In the genomic region with DNA sequence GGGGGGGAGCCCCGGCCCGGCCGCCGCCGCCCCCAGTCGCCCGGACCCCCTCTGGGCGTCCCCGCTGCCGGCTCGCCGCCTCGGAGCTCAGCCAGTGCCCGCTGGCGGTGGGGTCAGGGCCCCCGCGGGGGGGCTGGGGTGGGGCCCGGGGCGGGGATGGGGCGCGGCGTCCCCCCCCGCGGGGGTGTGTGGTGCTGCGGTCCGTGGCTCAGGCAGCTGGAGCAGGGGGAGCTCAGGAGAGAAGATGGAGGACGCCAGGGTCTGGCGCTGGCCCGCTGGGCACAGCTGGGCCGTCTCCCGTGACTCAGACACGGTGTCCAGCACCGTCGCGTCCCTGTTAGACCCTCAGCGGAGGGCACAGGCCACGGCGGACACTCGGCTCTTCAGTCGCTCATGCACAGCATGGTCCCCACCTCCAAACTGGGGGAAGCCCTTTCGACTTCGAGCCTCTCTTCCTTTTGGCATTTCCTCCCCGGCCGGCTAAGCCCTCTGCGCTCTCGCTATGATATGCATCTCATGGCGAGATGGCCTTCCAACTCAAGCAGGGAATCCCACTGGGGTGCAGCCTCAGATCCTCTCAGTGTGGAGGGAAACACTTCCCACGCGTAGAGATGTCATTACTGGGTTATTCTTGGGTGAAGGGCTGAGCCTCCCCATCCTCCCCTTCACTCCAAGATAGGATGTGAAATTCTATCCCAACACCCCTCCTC, we compare ENCODE assay signal across 1 cellular context.
TF ChIP-seq lines count a peak whose summit lies in the region.

No MANE protein-coding gene starts in this region.

TF ChIP-seq in K562, 482 proteins besides CTCF, POLR2A, EP300 and RAD21 (continued from another document and continues in another):
- TF ChIP-seq, protein P1, sequence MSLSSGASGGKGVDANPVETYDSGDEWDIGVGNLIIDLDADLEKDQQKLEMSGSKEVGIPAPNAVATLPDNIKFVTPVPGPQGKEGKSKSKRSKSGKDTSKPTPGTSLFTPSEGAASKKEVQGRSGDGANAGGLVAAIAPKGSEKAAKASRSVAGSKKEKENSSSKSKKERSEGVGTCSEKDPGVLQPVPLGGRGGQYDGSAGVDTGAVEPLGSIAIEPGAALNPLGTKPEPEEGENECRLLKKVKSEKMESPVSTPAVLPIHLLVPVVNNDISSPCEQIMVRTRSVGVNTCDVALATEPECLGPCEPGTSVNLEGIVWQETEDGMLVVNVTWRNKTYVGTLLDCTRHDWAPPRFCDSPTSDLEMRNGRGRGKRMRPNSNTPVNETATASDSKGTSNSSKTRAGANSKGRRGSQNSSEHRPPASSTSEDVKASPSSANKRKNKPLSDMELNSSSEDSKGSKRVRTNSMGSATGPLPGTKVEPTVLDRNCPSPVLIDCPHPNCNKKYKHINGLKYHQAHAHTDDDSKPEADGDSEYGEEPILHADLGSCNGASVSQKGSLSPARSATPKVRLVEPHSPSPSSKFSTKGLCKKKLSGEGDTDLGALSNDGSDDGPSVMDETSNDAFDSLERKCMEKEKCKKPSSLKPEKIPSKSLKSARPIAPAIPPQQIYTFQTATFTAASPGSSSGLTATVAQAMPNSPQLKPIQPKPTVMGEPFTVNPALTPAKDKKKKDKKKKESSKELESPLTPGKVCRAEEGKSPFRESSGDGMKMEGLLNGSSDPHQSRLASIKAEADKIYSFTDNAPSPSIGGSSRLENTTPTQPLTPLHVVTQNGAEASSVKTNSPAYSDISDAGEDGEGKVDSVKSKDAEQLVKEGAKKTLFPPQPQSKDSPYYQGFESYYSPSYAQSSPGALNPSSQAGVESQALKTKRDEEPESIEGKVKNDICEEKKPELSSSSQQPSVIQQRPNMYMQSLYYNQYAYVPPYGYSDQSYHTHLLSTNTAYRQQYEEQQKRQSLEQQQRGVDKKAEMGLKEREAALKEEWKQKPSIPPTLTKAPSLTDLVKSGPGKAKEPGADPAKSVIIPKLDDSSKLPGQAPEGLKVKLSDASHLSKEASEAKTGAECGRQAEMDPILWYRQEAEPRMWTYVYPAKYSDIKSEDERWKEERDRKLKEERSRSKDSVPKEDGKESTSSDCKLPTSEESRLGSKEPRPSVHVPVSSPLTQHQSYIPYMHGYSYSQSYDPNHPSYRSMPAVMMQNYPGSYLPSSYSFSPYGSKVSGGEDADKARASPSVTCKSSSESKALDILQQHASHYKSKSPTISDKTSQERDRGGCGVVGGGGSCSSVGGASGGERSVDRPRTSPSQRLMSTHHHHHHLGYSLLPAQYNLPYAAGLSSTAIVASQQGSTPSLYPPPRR (CRISPR knock-in tag; IDR thresholded peaks at IDR 0.05; ENCODE audit: borderline replicate concordance): no peak
- TF ChIP-seq SMAD4 (CRISPR knock-in tag; conservative IDR thresholded peaks at IDR 0.05) (no peak), NFRKB (IDR thresholded peaks at IDR 0.05; ENCODE audit: low read depth) (peak; percentile 41; the same call in 1 of the 2 replicates), STAT5A (IDR thresholded peaks at IDR 0.05; ENCODE audit: borderline replicate concordance, low read length) (no peak), TAF7 (tag; IDR thresholded peaks at IDR 0.05) (peak; percentile 24; the same call in 1 of the 2 replicates), FUS (optimal IDR thresholded peaks at IDR 0.05; ENCODE audit: low read depth, low read length) (no peak), SMARCB1 (IDR thresholded peaks at IDR 0.05; ENCODE audit: insufficient read length, low read depth) (no peak), NONO (IDR thresholded peaks at IDR 0.05; ENCODE audit: low read depth in 2 of 2, low read length in 1 of 2) (peak in 1 of 2 experiments; percentile 97; a peak in 2 of 4 replicates), GATAD2A (IDR thresholded peaks at IDR 0.05) (no peak), ZNF324 (CRISPR knock-in tag; IDR thresholded peaks at IDR 0.05) (no peak), ZNF174 (CRISPR knock-in tag; IDR thresholded peaks at IDR 0.05) (no peak), NFXL1 (CRISPR knock-in tag; IDR thresholded peaks at IDR 0.05) (no peak), TGIF2 (CRISPR knock-in tag; IDR thresholded peaks at IDR 0.05) (0 out of 2 replicates have a peak, but pooled peaks have one; percentile 47), ETS2 (tag; IDR thresholded peaks at IDR 0.05; ENCODE audit: borderline replicate concordance, poor library complexity, severe bottlenecking) (no peak), SIN3A (IDR thresholded peaks at IDR 0.05; ENCODE audit: borderline replicate concordance in 2 of 2, control insufficient read depth in 1 of 2, low read depth in 2 of 2, low read length in 2 of 2) (peak; percentile 10 to 60; a peak in 2 of 4 replicates), ZNF561 (CRISPR knock-in tag; conservative IDR thresholded peaks at IDR 0.05) (peak; percentile 74; the same call in 1 of the 2 replicates), EP400 (IDR thresholded peaks at IDR 0.05) (no peak), ARID2 (IDR thresholded peaks at IDR 0.05) (no peak), CTBP1 (IDR thresholded peaks at IDR 0.05; ENCODE audit: borderline replicate concordance) (peak; percentile 24; the same call in 1 of the 2 replicates), CCAR2 (IDR thresholded peaks at IDR 0.05; ENCODE audit: low read depth, low read length) (no peak), BRF1 (IDR thresholded peaks at IDR 0.05; ENCODE audit: borderline replicate concordance, extremely low read depth, insufficient read length) (no peak), ILF3 (IDR thresholded peaks at IDR 0.05; ENCODE audit: borderline replicate concordance) (peak; percentile 77; the same call in 1 of the 2 replicates), DIDO1 (tag; IDR thresholded peaks at IDR 0.05; ENCODE audit: low read depth) (no peak), ZNF444 (CRISPR knock-in tag; IDR thresholded peaks at IDR 0.05) (no peak), RBFOX2 (IDR thresholded peaks at IDR 0.05; ENCODE audit: low read depth, low read length) (peak; percentile 75), RHOXF2B (CRISPR knock-in tag; conservative IDR thresholded peaks at IDR 0.05) (peak; percentile 91)
- TF ChIP-seq, protein P2, sequence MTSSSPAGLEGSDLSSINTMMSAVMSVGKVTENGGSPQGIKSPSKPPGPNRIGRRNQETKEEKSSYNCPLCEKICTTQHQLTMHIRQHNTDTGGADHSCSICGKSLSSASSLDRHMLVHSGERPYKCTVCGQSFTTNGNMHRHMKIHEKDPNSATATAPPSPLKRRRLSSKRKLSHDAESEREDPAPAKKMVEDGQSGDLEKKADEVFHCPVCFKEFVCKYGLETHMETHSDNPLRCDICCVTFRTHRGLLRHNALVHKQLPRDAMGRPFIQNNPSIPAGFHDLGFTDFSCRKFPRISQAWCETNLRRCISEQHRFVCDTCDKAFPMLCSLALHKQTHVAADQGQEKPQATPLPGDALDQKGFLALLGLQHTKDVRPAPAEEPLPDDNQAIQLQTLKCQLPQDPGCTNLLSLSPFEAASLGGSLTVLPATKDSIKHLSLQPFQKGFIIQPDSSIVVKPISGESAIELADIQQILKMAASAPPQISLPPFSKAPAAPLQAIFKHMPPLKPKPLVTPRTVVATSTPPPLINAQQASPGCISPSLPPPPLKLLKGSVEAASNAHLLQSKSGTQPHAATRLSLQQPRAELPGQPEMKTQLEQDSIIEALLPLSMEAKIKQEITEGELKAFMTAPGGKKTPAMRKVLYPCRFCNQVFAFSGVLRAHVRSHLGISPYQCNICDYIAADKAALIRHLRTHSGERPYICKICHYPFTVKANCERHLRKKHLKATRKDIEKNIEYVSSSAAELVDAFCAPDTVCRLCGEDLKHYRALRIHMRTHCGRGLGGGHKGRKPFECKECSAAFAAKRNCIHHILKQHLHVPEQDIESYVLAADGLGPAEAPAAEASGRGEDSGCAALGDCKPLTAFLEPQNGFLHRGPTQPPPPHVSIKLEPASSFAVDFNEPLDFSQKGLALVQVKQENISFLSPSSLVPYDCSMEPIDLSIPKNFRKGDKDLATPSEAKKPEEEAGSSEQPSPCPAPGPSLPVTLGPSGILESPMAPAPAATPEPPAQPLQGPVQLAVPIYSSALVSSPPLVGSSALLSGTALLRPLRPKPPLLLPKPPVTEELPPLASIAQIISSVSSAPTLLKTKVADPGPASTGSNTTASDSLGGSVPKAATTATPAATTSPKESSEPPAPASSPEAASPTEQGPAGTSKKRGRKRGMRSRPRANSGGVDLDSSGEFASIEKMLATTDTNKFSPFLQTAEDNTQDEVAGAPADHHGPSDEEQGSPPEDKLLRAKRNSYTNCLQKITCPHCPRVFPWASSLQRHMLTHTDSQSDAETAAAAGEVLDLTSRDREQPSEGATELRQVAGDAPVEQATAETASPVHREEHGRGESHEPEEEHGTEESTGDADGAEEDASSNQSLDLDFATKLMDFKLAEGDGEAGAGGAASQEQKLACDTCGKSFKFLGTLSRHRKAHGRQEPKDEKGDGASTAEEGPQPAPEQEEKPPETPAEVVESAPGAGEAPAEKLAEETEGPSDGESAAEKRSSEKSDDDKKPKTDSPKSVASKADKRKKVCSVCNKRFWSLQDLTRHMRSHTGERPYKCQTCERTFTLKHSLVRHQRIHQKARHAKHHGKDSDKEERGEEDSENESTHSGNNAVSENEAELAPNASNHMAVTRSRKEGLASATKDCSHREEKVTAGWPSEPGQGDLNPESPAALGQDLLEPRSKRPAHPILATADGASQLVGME (CRISPR knock-in tag; IDR thresholded peaks at IDR 0.05): peak; percentile 71; the same call in 1 of the 2 replicates
- TF ChIP-seq, protein P3, sequence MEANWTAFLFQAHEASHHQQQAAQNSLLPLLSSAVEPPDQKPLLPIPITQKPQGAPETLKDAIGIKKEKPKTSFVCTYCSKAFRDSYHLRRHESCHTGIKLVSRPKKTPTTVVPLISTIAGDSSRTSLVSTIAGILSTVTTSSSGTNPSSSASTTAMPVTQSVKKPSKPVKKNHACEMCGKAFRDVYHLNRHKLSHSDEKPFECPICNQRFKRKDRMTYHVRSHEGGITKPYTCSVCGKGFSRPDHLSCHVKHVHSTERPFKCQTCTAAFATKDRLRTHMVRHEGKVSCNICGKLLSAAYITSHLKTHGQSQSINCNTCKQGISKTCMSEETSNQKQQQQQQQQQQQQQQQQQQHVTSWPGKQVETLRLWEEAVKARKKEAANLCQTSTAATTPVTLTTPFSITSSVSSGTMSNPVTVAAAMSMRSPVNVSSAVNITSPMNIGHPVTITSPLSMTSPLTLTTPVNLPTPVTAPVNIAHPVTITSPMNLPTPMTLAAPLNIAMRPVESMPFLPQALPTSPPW (CRISPR knock-in tag; IDR thresholded peaks at IDR 0.05): peak; percentile 94
- TF ChIP-seq, protein P4, sequence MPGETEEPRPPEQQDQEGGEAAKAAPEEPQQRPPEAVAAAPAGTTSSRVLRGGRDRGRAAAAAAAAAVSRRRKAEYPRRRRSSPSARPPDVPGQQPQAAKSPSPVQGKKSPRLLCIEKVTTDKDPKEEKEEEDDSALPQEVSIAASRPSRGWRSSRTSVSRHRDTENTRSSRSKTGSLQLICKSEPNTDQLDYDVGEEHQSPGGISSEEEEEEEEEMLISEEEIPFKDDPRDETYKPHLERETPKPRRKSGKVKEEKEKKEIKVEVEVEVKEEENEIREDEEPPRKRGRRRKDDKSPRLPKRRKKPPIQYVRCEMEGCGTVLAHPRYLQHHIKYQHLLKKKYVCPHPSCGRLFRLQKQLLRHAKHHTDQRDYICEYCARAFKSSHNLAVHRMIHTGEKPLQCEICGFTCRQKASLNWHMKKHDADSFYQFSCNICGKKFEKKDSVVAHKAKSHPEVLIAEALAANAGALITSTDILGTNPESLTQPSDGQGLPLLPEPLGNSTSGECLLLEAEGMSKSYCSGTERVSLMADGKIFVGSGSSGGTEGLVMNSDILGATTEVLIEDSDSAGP (CRISPR knock-in tag; IDR thresholded peaks at IDR 0.05): no peak
- TF ChIP-seq, protein P5, sequence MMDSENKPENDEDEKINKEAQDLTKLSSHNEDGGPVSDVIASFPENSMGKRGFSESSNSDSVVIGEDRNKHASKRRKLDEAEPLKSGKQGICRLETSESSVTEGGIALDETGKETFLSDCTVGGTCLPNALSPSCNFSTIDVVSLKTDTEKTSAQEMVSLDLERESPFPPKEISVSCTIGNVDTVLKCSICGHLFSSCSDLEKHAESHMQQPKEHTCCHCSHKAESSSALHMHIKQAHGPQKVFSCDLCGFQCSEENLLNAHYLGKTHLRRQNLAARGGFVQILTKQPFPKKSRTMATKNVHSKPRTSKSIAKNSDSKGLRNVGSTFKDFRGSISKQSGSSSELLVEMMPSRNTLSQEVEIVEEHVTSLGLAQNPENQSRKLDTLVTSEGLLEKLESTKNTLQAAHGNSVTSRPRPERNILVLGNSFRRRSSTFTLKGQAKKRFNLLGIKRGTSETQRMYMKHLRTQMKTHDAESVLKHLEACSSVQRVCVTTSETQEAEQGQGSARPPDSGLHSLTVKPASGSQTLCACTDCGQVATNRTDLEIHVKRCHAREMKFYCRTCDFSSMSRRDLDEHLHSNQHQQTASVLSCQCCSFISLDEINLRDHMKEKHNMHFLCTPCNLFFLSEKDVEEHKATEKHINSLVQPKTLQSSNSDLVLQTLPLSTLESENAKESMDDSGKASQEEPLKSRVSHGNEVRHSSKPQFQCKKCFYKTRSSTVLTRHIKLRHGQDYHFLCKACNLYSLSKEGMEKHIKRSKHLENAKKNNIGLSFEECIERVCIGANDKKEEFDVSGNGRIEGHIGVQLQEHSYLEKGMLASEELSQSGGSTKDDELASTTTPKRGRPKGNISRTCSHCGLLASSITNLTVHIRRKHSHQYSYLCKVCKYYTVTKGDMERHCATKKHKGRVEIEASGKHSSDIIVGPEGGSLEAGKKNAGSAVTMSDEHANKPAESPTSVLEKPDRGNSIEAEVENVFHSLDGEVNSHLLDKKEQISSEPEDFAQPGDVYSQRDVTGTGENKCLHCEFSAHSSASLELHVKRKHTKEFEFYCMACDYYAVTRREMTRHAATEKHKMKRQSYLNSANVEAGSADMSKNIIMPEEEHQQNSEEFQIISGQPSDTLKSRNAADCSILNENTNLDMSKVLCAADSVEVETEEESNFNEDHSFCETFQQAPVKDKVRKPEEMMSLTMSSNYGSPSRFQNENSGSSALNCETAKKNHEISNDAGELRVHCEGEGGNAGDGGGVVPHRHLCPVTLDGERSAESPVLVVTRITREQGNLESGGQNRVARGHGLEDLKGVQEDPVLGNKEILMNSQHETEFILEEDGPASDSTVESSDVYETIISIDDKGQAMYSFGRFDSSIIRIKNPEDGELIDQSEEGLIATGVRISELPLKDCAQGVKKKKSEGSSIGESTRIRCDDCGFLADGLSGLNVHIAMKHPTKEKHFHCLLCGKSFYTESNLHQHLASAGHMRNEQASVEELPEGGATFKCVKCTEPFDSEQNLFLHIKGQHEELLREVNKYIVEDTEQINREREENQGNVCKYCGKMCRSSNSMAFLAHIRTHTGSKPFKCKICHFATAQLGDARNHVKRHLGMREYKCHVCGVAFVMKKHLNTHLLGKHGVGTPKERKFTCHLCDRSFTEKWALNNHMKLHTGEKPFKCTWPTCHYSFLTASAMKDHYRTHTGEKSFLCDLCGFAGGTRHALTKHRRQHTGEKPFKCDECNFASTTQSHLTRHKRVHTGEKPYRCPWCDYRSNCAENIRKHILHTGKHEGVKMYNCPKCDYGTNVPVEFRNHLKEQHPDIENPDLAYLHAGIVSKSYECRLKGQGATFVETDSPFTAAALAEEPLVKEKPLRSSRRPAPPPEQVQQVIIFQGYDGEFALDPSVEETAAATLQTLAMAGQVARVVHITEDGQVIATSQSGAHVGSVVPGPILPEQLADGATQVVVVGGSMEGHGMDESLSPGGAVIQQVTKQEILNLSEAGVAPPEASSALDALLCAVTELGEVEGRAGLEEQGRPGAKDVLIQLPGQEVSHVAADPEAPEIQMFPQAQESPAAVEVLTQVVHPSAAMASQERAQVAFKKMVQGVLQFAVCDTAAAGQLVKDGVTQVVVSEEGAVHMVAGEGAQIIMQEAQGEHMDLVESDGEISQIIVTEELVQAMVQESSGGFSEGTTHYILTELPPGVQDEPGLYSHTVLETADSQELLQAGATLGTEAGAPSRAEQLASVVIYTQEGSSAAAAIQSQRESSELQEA (IDR thresholded peaks at IDR 0.05; ENCODE audit: low read depth): no peak
- TF ChIP-seq, protein P6, sequence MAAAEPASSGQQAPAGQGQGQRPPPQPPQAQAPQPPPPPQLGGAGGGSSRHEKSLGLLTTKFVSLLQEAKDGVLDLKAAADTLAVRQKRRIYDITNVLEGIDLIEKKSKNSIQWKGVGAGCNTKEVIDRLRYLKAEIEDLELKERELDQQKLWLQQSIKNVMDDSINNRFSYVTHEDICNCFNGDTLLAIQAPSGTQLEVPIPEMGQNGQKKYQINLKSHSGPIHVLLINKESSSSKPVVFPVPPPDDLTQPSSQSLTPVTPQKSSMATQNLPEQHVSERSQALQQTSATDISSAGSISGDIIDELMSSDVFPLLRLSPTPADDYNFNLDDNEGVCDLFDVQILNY (CRISPR knock-in tag; IDR thresholded peaks at IDR 0.05): no peak
